ENCODE assay signal across 8 cellular contexts in genomic region chr19:58475714-58476497, GRCh38. TPM values are rescaled to one million over a fixed set of nuclear protein-coding genes. Genes with fewer than 3 reads are reported as not detected.
DNase-seq lines count a peak whose midpoint lies in the region; ATAC-seq and TF ChIP-seq lines count a peak whose summit lies in the region.

ZNF446 (plus strand) TSS chr19:58476352; CDS start chr19:58477219, 867 bp downstream.

- H3K9me3 Mint-ChIP-seq in Calu3 (ENCODE audit: low read depth, unreplicated experiment) (no peaks in the 10 kb centered on the region), endodermal cell (no peaks in the 10 kb centered on the region)

- H3K4me3 Mint-ChIP-seq in Calu3 (ENCODE audit: low read depth, unreplicated experiment) (peak within 1 kb of the TSS; percentile 71), endodermal cell (peak within 1 kb of the TSS; percentile 81)

- H3K18ac ChIP-seq in mesendoderm (ENCODE audit: low read length) = peak within 1 kb of the TSS; percentile 20

- TF ChIP-seq CTCF in Calu3 (IDR thresholded peaks at IDR 0.05; ENCODE audit: unreplicated experiment) (no peak), endodermal cell (conservative IDR thresholded peaks at IDR 0.05) (no peak)

- intact Hi-C loops in Calu3 (cut with micrococcal nuclease; ENCODE audit: unreplicated experiment) = no loop called here

- H3K9ac ChIP-seq in HUES48 (ENCODE audit: low read depth, low read length) = peak within 1 kb of the TSS; percentile 70
- peak within 1 kb of the TSS; percentile 95 for H3K9ac ChIP-seq in NT2/D1 (ENCODE audit: insufficient read length, low read depth)
- peak within 1 kb of the TSS; percentile 46 for H3K9ac ChIP-seq in endodermal cell (ENCODE audit: extremely low read depth, low read length, poor library complexity, severe bottlenecking)
- peak within 1 kb of the TSS; percentile 85 for H3K9ac ChIP-seq in mesendoderm (ENCODE audit: low read length)

- no TSS peak for BruUV-seq in Calu3 (replicated peaks; lab: Mats Ljungman, UMichigan)

- no peak within 1 kb of the TSS for H2BK15ac ChIP-seq in mesendoderm (replicated peaks; ENCODE audit: low read depth)

- DNase-seq in Calu3 (peak; percentile 96), NT2/D1 (ENCODE audit: low read depth, low spot score) (peak; percentile 87), endodermal cell (peak; percentile 98), mesendoderm (peak; percentile 98)
- DNase-seq in activated CD8-positive, alpha-beta memory T cell treated with anti-CD3 and anti-CD28 coated beads, Interleukin-2, amount 50 U/mL, for 24 hours (ENCODE audit: extremely low read depth) = peak; percentile 86
- peak; percentile 92 for DNase-seq in stimulated activated CD8-positive, alpha-beta memory T cell treated with anti-CD3 and anti-CD28 coated beads, Interleukin-12 subunit alpha, Interleukin-12 subunit beta, amount 100 ng/mL, for 4 hours (ENCODE audit: low read depth)

- no peak within 1 kb of the TSS for H2AK5ac ChIP-seq in mesendoderm (ENCODE audit: low read length)

- H3K79me2 ChIP-seq in mesendoderm (ENCODE audit: control insufficient read depth, insufficient read depth, low read length) = no peaks in the 10 kb centered on the region

- H3K27ac Mint-ChIP-seq in Calu3 (ENCODE audit: unreplicated experiment) = peak within 1 kb of the TSS; percentile 95
- H3K27ac Mint-ChIP-seq in endodermal cell = peak within 1 kb of the TSS; percentile 97

- H3K27ac ChIP-seq in HUES48 (ENCODE audit: low read depth, low read length) = peak within 1 kb of the TSS; percentile 95
- peak within 1 kb of the TSS; percentile 80 for H3K27ac ChIP-seq in endodermal cell (ENCODE audit: low read depth, low read length)
- peak within 1 kb of the TSS; percentile 87 for H3K27ac ChIP-seq in mesendoderm (ENCODE audit: low read depth, low read length)

- H3K79me1 ChIP-seq in mesendoderm (ENCODE audit: low read length) = no peaks in the 10 kb centered on the region

- ATAC-seq in GM21423 (IDR thresholded peaks at IDR 0.05; ENCODE audit: unreplicated experiment) = peak; percentile 79

- H3K4me2 ChIP-seq in mesendoderm (ENCODE audit: low read length) = peak within 1 kb of the TSS; percentile 85

- H3K4me3 ChIP-seq in HUES48 (ENCODE audit: low read depth, low read length) (peak within 1 kb of the TSS; percentile 86), NT2/D1 (ENCODE audit: insufficient read length, low read depth) (peak within 1 kb of the TSS; percentile 74), endodermal cell (ENCODE audit: low read length) (peak within 1 kb of the TSS; percentile 91), mesendoderm (ENCODE audit: low read length) (peak within 1 kb of the TSS; percentile 56)

- CTCF ChIA-PET in Calu3 (lab: Charles Lee) = interaction anchor here (1.0 to 1.2 kb wide), 2 partner anchors 38 to 43 kb away, joined by 3 to 7 read pairs; partner anchors contain the start of gene ZBTB45

- peaks cover 9% of the 10 kb centered on the region for H3K4me1 Mint-ChIP-seq in Calu3 (ENCODE audit: low read depth, unreplicated experiment)
- peaks cover 11% of the 10 kb centered on the region for H3K4me1 Mint-ChIP-seq in endodermal cell

- H3K27me3 Mint-ChIP-seq in Calu3 (ENCODE audit: unreplicated experiment) (no peaks in the 10 kb centered on the region), endodermal cell (ENCODE audit: insufficient read depth) (peaks cover 5% of the 10 kb centered on the region)

- H3K4me1 ChIP-seq in HUES48 (ENCODE audit: control insufficient read depth, insufficient read depth, low read length) (peaks cover 4% of the 10 kb centered on the region; the same call in 1 of the 2 replicates), NT2/D1 (ENCODE audit: insufficient read depth, insufficient read length) (peaks cover 9% of the 10 kb centered on the region), endodermal cell (ENCODE audit: control insufficient read depth, insufficient read depth, low read length) (peaks cover 11% of the 10 kb centered on the region), mesendoderm (ENCODE audit: control insufficient read depth, low read depth, low read length) (peaks cover 3% of the 10 kb centered on the region)

- no peak within 1 kb of the TSS for H4K8ac ChIP-seq in mesendoderm (ENCODE audit: low read depth, low read length)

- peak within 1 kb of the TSS; percentile 85 for H3K56ac ChIP-seq in mesendoderm (ENCODE audit: low read length)

- no peak within 1 kb of the TSS for H3K4ac ChIP-seq in mesendoderm (ENCODE audit: low read depth, low read length)

- no peak within 1 kb of the TSS for H2BK120ac ChIP-seq in mesendoderm (ENCODE audit: low read depth, low read length)

- H4K5ac ChIP-seq in mesendoderm (ENCODE audit: low read length) = no peak within 1 kb of the TSS

- no peak within 1 kb of the TSS for H3K23ac ChIP-seq in mesendoderm (ENCODE audit: low read length)

- H3K36me3 Mint-ChIP-seq in Calu3 (ENCODE audit: insufficient read depth, unreplicated experiment) (peaks cover 69% of the 10 kb centered on the region), endodermal cell (ENCODE audit: low read depth) (peaks cover 16% of the 10 kb centered on the region)

- H3K27me3 ChIP-seq in HUES48 (ENCODE audit: control insufficient read depth, insufficient read depth, low read length) = no peaks in the 10 kb centered on the region
- H3K27me3 ChIP-seq in NT2/D1 (ENCODE audit: insufficient read depth, insufficient read length) = no peaks in the 10 kb centered on the region
- H3K27me3 ChIP-seq in endodermal cell (ENCODE audit: control insufficient read depth, insufficient read depth, low read length, poor library complexity, severe bottlenecking) = no peaks in the 10 kb centered on the region
- H3K27me3 ChIP-seq in mesendoderm (ENCODE audit: insufficient read depth, low read length, poor library complexity) = no peaks in the 10 kb centered on the region

- H2BK5ac ChIP-seq in mesendoderm (ENCODE audit: low read length) = peak within 1 kb of the TSS; percentile 1

- H3K9me3 ChIP-seq in HUES48 (ENCODE audit: control insufficient read depth, insufficient read depth, low read length) = no peaks in the 10 kb centered on the region
- H3K9me3 ChIP-seq in NT2/D1 (ENCODE audit: insufficient read depth, low read length) = no peaks in the 10 kb centered on the region
- no peaks in the 10 kb centered on the region for H3K9me3 ChIP-seq in endodermal cell (ENCODE audit: control insufficient read depth, low read length)

- WGBS in endodermal cell (ENCODE audit: insufficient coverage in 1 of 2, insufficient read length in 1 of 2), 2 experiments = 0 to 1% methylated on average over 47 to 64 of the region's 64 CpGs
- WGBS in mesendoderm (ENCODE audit: extremely low coverage, insufficient coverage, low lambda C conversion rate) = no CpG with 5 or more reads among the region's 64 CpGs

- H3K36me3 ChIP-seq in HUES48 (ENCODE audit: control insufficient read depth, insufficient read depth, low read length) (peaks cover 19% of the 10 kb centered on the region; the same call in 1 of the 2 replicates), NT2/D1 (ENCODE audit: insufficient read depth, insufficient read length, low read length) (peaks cover 38% of the 10 kb centered on the region), endodermal cell (ENCODE audit: control insufficient read depth, insufficient read depth, low read length) (peaks cover 21% of the 10 kb centered on the region), mesendoderm (ENCODE audit: control insufficient read depth, insufficient read depth, low read length) (peaks cover 3% of the 10 kb centered on the region)

RNA-seq across cellular contexts. Expression of gene ZNF446, which starts in this region (rescaled TPM):
- total RNA-seq in Calu3 (2022) (12.7 and 13.9 TPM in 2 replicates), endodermal cell (10 to 100 TPM; 10.4 to 10.7 TPM)
- 11.6 TPM for polyA plus RNA-seq in endodermal cell (2013, experiment 1 of 2)
- 9.4 TPM for polyA plus RNA-seq in endodermal cell (2013, experiment 2 of 2)
- 1.8 TPM for polyA plus RNA-seq in mesendoderm (2013, experiment 1 of 2)
- polyA plus RNA-seq in mesendoderm (2013, experiment 2 of 2) = 1.8 TPM

Comparison
In these comparisons a context has a peak if more than half of its experiments do, and no peak if none do; other contexts are left out.
1. Peak in every context shown above with its lines: DNase-seq, ATAC-seq, H3K4me3 ChIP-seq and H3K27ac ChIP-seq.